1 cellular context compared by ENCODE assay signal in the genomic region with DNA sequence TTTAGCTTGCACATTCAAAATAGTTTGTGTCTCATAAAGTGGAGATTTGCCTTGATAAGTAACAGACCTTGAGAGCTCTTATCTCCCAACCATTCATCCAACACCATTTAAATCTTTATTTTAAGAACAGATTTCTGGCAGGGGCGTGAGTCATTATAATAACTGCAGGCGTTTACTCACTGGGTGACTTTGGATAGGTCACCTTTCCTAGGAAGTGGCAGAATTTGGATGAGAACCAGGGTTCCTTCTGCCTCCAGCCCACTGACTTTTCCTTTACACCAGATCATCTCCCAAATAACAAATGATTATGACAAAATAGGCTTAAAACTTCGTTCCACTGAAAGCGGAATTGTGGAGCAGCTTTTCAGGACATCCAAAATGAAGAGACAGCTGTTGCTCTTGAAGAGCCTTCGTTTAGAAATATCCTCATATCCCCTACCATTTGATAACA.
TF ChIP-seq lines count a peak whose summit lies in the region.

No MANE protein-coding gene starts in this region.

TF ChIP-seq in GM23338, 12 proteins besides CTCF, POLR2A, EP300 and RAD21 (continued from another document):
- TF ChIP-seq ZNF462 (CRISPR knock-in tag; IDR thresholded peaks at IDR 0.05), result no peak
- TF ChIP-seq EZH2phosphoT487 (IDR thresholded peaks at IDR 0.05; ENCODE audit: unreplicated experiment), result no peak
- no peak for TF ChIP-seq ZNF331 (CRISPR knock-in tag; IDR thresholded peaks at IDR 0.05; ENCODE audit: low read depth)
- TF ChIP-seq STAT1 (IDR thresholded peaks at IDR 0.05; ENCODE audit: unreplicated experiment), result no peak
- no peak for TF ChIP-seq CREB1 (CRISPR knock-in tag; IDR thresholded peaks at IDR 0.05; ENCODE audit: low read depth)
TF ChIP-seq in GM23338: peak in this region for 0.
